7 cellular contexts compared by ENCODE assay signal in the genomic region with DNA sequence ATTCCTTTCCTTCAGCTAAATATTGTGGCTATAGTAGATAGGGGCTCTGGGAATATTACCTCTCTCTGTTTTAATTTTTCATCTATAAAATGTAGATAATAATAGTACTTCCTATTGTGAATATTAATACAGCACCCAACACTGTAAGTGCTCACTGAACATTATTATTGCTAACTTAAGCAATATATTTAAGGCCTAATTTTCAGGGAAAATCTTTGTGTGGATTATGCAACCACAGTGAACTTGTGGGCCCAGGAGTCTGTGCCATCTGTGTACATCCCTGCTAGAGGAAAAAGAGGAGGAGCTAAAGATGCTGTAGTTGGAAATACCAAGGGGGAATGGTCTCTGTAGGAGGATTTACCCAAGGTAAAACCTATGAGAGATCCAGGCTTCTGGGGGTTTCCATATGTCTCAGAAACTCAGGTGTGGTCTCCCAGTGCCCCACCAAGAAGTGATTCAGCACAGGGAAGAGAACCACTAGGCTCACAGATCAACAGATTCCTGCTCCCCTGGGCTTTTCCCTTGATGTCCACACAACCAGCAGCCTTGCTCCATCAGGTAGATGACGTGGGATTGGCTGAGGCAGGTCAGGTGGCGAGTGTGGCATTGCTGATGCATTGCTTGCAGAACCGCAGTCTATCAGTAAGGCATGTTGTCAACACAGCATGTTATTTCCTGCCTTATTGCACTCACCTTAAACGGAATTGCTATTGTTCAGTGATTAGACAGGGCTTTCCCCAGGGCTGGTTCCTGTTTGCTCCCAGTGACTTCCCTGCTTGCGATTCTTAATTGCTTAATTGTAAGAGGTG. TPM values are rescaled to one million over a fixed set of nuclear protein-coding genes. Genes with fewer than 3 reads are reported as not detected.
DNase-seq lines count a peak whose midpoint lies in the region; ATAC-seq lines count a peak whose summit lies in the region.

No MANE protein-coding gene starts in this region.

- peak; percentile 25 for ATAC-seq in GM21447 (IDR thresholded peaks at IDR 0.05; ENCODE audit: unreplicated experiment)
- ATAC-seq in left lobe of liver, result no peak
- no peak for ATAC-seq in GM21528 (IDR thresholded peaks at IDR 0.05; ENCODE audit: low FRiP score, unreplicated experiment)

- peak overlapping the region; percentile 68 for H3K4me3 Mint-ChIP-seq in activated T-helper 1 cell treated with anti-CD3 and anti-CD28 coated beads, Interleukin-12 subunit alpha, Interleukin-12 subunit beta, Interleukin-2, Interleukin-4 antibody, amounts not matched to agents 30 ng/mL and 10 ng/mL and 1 ng/mL, durations not matched to agents 14 hours and 24 hours and 36 hours

- peak overlapping the region; percentile 93 for H3K27ac Mint-ChIP-seq in activated T-helper 1 cell treated with anti-CD3 and anti-CD28 coated beads, Interleukin-12 subunit alpha, Interleukin-12 subunit beta, Interleukin-2, Interleukin-4 antibody, amounts not matched to agents 30 ng/mL and 10 ng/mL and 1 ng/mL, durations not matched to agents 14 hours and 24 hours and 36 hours

- H3K27me3 Mint-ChIP-seq in activated T-helper 1 cell treated with anti-CD3 and anti-CD28 coated beads, Interleukin-12 subunit alpha, Interleukin-12 subunit beta, Interleukin-2, Interleukin-4 antibody, amounts not matched to agents 30 ng/mL and 10 ng/mL and 1 ng/mL, durations not matched to agents 14 hours and 24 hours and 36 hours (ENCODE audit: insufficient read depth), result no peaks in the 10 kb centered on the region

- peaks cover 62% of the 10 kb centered on the region for H3K4me1 Mint-ChIP-seq in activated T-helper 1 cell treated with anti-CD3 and anti-CD28 coated beads, Interleukin-12 subunit alpha, Interleukin-12 subunit beta, Interleukin-2, Interleukin-4 antibody, amounts not matched to agents 30 ng/mL and 10 ng/mL and 1 ng/mL, durations not matched to agents 14 hours and 24 hours and 36 hours (ENCODE audit: low read depth)

- intact Hi-C loops in activated T-helper 1 cell treated with anti-CD3 and anti-CD28 coated beads, Interleukin-12 subunit alpha, Interleukin-12 subunit beta, Interleukin-2, Interleukin-4 antibody, amounts not matched to agents 30 ng/mL and 10 ng/mL and 1 ng/mL, durations not matched to agents 14 hours and 24 hours and 36 hours (cut with micrococcal nuclease), result loop anchor here (1.0 to 5.0 kb wide), 7 partner anchors 55 to 1639 kb away; a partner anchor contains a TSS

- peaks cover 8% of the 10 kb centered on the region for H3K36me3 Mint-ChIP-seq in activated T-helper 1 cell treated with anti-CD3 and anti-CD28 coated beads, Interleukin-12 subunit alpha, Interleukin-12 subunit beta, Interleukin-2, Interleukin-4 antibody, amounts not matched to agents 30 ng/mL and 10 ng/mL and 1 ng/mL, durations not matched to agents 14 hours and 24 hours and 36 hours (ENCODE audit: low read depth)

- peak; percentile 81 for DNase-seq in NCI-H69 (lab: John Stamatoyannopoulos, UW)
- DNase-seq in activated T-helper 1 cell treated with anti-CD3 and anti-CD28 coated beads, Interleukin-12 subunit alpha, Interleukin-12 subunit beta, Interleukin-2, Interleukin-4 antibody, amounts not matched to agents 30 ng/mL and 10 ng/mL and 1 ng/mL, durations not matched to agents 14 hours and 24 hours and 36 hours (ENCODE audit: low spot score), result peak; percentile 82
- peak; percentile 55 for DNase-seq in left lobe of liver (ENCODE audit: low spot score)
- peak; percentile 64 to 65 for DNase-seq in stimulated activated CD8-positive, alpha-beta memory T cell treated with anti-CD3 and anti-CD28 coated beads, Interleukin-7, amount 100 ng/mL, for 4 hours (ENCODE audit: low read depth in 2 of 2)
- DNase-seq in AG08395 (ENCODE audit: low spot score), result no peak

- H3K9me3 Mint-ChIP-seq in activated T-helper 1 cell treated with anti-CD3 and anti-CD28 coated beads, Interleukin-12 subunit alpha, Interleukin-12 subunit beta, Interleukin-2, Interleukin-4 antibody, amounts not matched to agents 30 ng/mL and 10 ng/mL and 1 ng/mL, durations not matched to agents 14 hours and 24 hours and 36 hours, result peaks cover 3% of the 10 kb centered on the region

RNA-seq across cellular contexts. Expression of a gene that starts 1.6 kb away (rescaled TPM):
- total RNA-seq in activated T-helper 1 cell treated with anti-CD3 and anti-CD28 coated beads, Interleukin-12 subunit alpha, Interleukin-12 subunit beta, Interleukin-2, Interleukin-4 antibody, amounts not matched to agents 30 ng/mL and 10 ng/mL and 1 ng/mL, durations not matched to agents 14 hours and 24 hours and 36 hours, result 54.3 and 55.8 TPM in 2 replicates
- total RNA-seq in left lobe of liver, result 11.6 TPM
